ENCODE assay signal across 22 cellular contexts in genomic region chr13:111275995-111276618, GRCh38. TPM values are rescaled to one million over a fixed set of nuclear protein-coding genes. Genes with fewer than 3 reads are reported as not detected.
DNase-seq lines count a peak whose midpoint lies in the region; ATAC-seq lines count a peak whose summit lies in the region.
"Had no signal": no experiment of that assay in that cellular context is flagged by ENCODE, and none has a peak within 500 bp of the region (broad histone marks: within the 10 kb centered on the region; RNA-seq: fewer than 3 reads in every experiment).

No MANE protein-coding gene starts in this region.

- intact Hi-C loops in activated CD4-positive, alpha-beta T cell treated with anti-CD3 and anti-CD28 coated beads, Interleukin-2, amount 10 ng/mL, durations not matched to agents 24 days and 14 days (cut with micrococcal nuclease) = no loop called here

- DNase-seq in activated CD4-positive, alpha-beta T cell treated with anti-CD3 and anti-CD28 coated beads, Interleukin-2, amount 10 ng/mL, durations not matched to agents 24 days and 14 days = no peak
- no peak for DNase-seq in activated CD4-positive, alpha-beta T cell treated with anti-CD3 and anti-CD28 coated beads for 48 hours
- DNase-seq in CD4-positive, CD25-positive, alpha-beta regulatory T cell = no peak
- DNase-seq in T-helper 2 cell treated with Interferon-gamma antibody and Interleukin-4, amounts not matched to agents 5 μg/mL and 100 μg/mL, for 36 hours (ENCODE audit: low spot score) = no peak
- peak; percentile 22 for DNase-seq in renal cortical epithelial cell (ENCODE audit: low read depth)
- no peak for DNase-seq in dedifferentiated amniotic fluid mesenchymal stem cell (ENCODE audit: extremely low spot score)
- no peak for DNase-seq in nucleus accumbens (lab: John Stamatoyannopoulos, UW)
- no peak for DNase-seq in mucosa of gallbladder (ENCODE audit: low spot score)
- DNase-seq: 8988T, C1 segment of cervical spinal cord, COR-L47, DMS153, EL, HCEC 1CT, Kasumi-1, NCI-H1417, NCI-H1930, NCI-H2171, NCI-H446 treated with DMSO at 0.1 percent for 48 hours, NCI-H774 had no signal

- H3K4me1 ChIP-seq in CD4-positive, CD25-positive, alpha-beta regulatory T cell (ENCODE audit: control insufficient read depth, insufficient read depth, low read length, poor library complexity, severe bottlenecking) = no peaks in the 10 kb centered on the region

- peak overlapping the region; percentile 59 for H3K27ac Mint-ChIP-seq in activated CD4-positive, alpha-beta T cell treated with anti-CD3 and anti-CD28 coated beads, Interleukin-2, amount 10 ng/mL, durations not matched to agents 24 days and 14 days
- peak overlapping the region; percentile 15 to 77 (median 18) for H3K27ac Mint-ChIP-seq in CD4-positive, CD25-positive, alpha-beta regulatory T cell
- peak overlapping the region; percentile 35 for H3K27ac Mint-ChIP-seq in T-helper 2 cell treated with Interferon-gamma antibody and Interleukin-4, amounts not matched to agents 5 μg/mL and 100 μg/mL, for 36 hours

- H3K27me3 Mint-ChIP-seq in activated CD4-positive, alpha-beta T cell treated with anti-CD3 and anti-CD28 coated beads, Interleukin-2, amount 10 ng/mL, durations not matched to agents 24 days and 14 days = no peaks in the 10 kb centered on the region
- no peaks in the 10 kb centered on the region for H3K27me3 Mint-ChIP-seq in CD4-positive, CD25-positive, alpha-beta regulatory T cell
- no peaks in the 10 kb centered on the region for H3K27me3 Mint-ChIP-seq in T-helper 2 cell treated with Interferon-gamma antibody and Interleukin-4, amounts not matched to agents 5 μg/mL and 100 μg/mL, for 36 hours (ENCODE audit: low read depth)

- no peaks in the 10 kb centered on the region for H3K27me3 ChIP-seq in CD4-positive, CD25-positive, alpha-beta regulatory T cell (ENCODE audit: control insufficient read depth, insufficient read depth, low read length)

- H3K4me3 ChIP-seq in CD4-positive, CD25-positive, alpha-beta regulatory T cell (ENCODE audit: low read depth, low read length) = no peak overlapping the region

- H3K36me3 Mint-ChIP-seq in activated CD4-positive, alpha-beta T cell treated with anti-CD3 and anti-CD28 coated beads, Interleukin-2, amount 10 ng/mL, durations not matched to agents 24 days and 14 days (ENCODE audit: low read depth) = peaks cover 48% of the 10 kb centered on the region
- H3K36me3 Mint-ChIP-seq in CD4-positive, CD25-positive, alpha-beta regulatory T cell = peaks cover 49% of the 10 kb centered on the region
- H3K36me3 Mint-ChIP-seq in T-helper 2 cell treated with Interferon-gamma antibody and Interleukin-4, amounts not matched to agents 5 μg/mL and 100 μg/mL, for 36 hours (ENCODE audit: low read depth) = peaks cover 61% of the 10 kb centered on the region

- no peak for ATAC-seq in CD4-positive, CD25-positive, alpha-beta regulatory T cell (ENCODE audit: low read depth in 2 of 2)
- ATAC-seq: Panc1, Right ventricle myocardium inferior had no signal

- no peaks in the 10 kb centered on the region for H3K9me3 ChIP-seq in CD4-positive, CD25-positive, alpha-beta regulatory T cell (ENCODE audit: control insufficient read depth in 2 of 2, low read length in 2 of 2)

- peaks cover 87% of the 10 kb centered on the region for H3K36me3 ChIP-seq in CD4-positive, CD25-positive, alpha-beta regulatory T cell (ENCODE audit: control insufficient read depth, insufficient read depth, low read length)

- H3K4me3 Mint-ChIP-seq in activated CD4-positive, alpha-beta T cell treated with anti-CD3 and anti-CD28 coated beads, Interleukin-2, amount 10 ng/mL, durations not matched to agents 24 days and 14 days = no peak overlapping the region
- no peak overlapping the region for H3K4me3 Mint-ChIP-seq in CD4-positive, CD25-positive, alpha-beta regulatory T cell
- H3K4me3 Mint-ChIP-seq in T-helper 2 cell treated with Interferon-gamma antibody and Interleukin-4, amounts not matched to agents 5 μg/mL and 100 μg/mL, for 36 hours = no peak overlapping the region

- H3K27ac ChIP-seq in CD4-positive, CD25-positive, alpha-beta regulatory T cell (ENCODE audit: insufficient read depth, low read length, poor library complexity, severe bottlenecking) = no peak overlapping the region

- no peaks in the 10 kb centered on the region for H3K9me3 Mint-ChIP-seq in activated CD4-positive, alpha-beta T cell treated with anti-CD3 and anti-CD28 coated beads, Interleukin-2, amount 10 ng/mL, durations not matched to agents 24 days and 14 days
- no peaks in the 10 kb centered on the region for H3K9me3 Mint-ChIP-seq in CD4-positive, CD25-positive, alpha-beta regulatory T cell
- H3K9me3 Mint-ChIP-seq in T-helper 2 cell treated with Interferon-gamma antibody and Interleukin-4, amounts not matched to agents 5 μg/mL and 100 μg/mL, for 36 hours = no peaks in the 10 kb centered on the region

- peaks cover 19% of the 10 kb centered on the region for H3K4me1 Mint-ChIP-seq in activated CD4-positive, alpha-beta T cell treated with anti-CD3 and anti-CD28 coated beads, Interleukin-2, amount 10 ng/mL, durations not matched to agents 24 days and 14 days
- H3K4me1 Mint-ChIP-seq in CD4-positive, CD25-positive, alpha-beta regulatory T cell = peaks cover 0 to 10% (median 0%) of the 10 kb centered on the region in 4 donors
- peaks cover 25% of the 10 kb centered on the region for H3K4me1 Mint-ChIP-seq in T-helper 2 cell treated with Interferon-gamma antibody and Interleukin-4, amounts not matched to agents 5 μg/mL and 100 μg/mL, for 36 hours (ENCODE audit: low read depth)

RNA-seq across cellular contexts. Expression of gene TEX29, which starts 44.3 kb away (rescaled TPM):
- 0.50 and 0.51 TPM in 2 replicates for total RNA-seq in activated CD4-positive, alpha-beta T cell treated with anti-CD3 and anti-CD28 coated beads, Interleukin-2, amount 10 ng/mL, durations not matched to agents 24 days and 14 days
- total RNA-seq in CD4-positive, CD25-positive, alpha-beta regulatory T cell = not detected
- polyA plus RNA-seq in CD4-positive, CD25-positive, alpha-beta regulatory T cell = not detected
- total RNA-seq in renal cortical epithelial cell = not detected in 2 replicates
- total RNA-seq in mucosa of gallbladder = 0.92 TPM
- total RNA-seq: Right ventricle myocardium inferior had no signal
